In genomic region chr1:84944767-84945486, GRCh38 we compare ENCODE assay signal across 1 cellular context.
TF ChIP-seq lines count a peak whose summit lies in the region.

No MANE protein-coding gene starts in this region.

TF ChIP-seq in K562, 482 proteins besides CTCF, POLR2A, EP300 and RAD21 (continued from another document and continues in another):
- TF ChIP-seq DEAF1 (CRISPR knock-in tag; IDR thresholded peaks at IDR 0.05) (peak; percentile 87), SMC3 (conservative IDR thresholded peaks at IDR 0.05; ENCODE audit: insufficient read depth, low read depth, low read length) (peak; percentile 51), ZKSCAN3 (CRISPR knock-in tag; IDR thresholded peaks at IDR 0.05) (no peak), NCOA4 (IDR thresholded peaks at IDR 0.05; ENCODE audit: partially characterized antibody) (no peak), SUPT5H (IDR thresholded peaks at IDR 0.05) (no peak), CTCFL (IDR thresholded peaks at IDR 0.05; ENCODE audit: borderline replicate concordance, insufficient read depth, low read depth, low read length, poor library complexity, severe bottlenecking) (peak; percentile 15), ZNF253 (CRISPR knock-in tag; conservative IDR thresholded peaks at IDR 0.05) (no peak), EGR1 (conservative IDR thresholded peaks at IDR 0.05) (peak; percentile 37; the same call in 1 of the 2 replicates), CEBPZ (IDR thresholded peaks at IDR 0.05; ENCODE audit: borderline replicate concordance, low read depth, low read length) (no peak), HINFP (tag; conservative IDR thresholded peaks at IDR 0.05; ENCODE audit: low read depth) (no peak), HDAC8 (tag; IDR thresholded peaks at IDR 0.05) (no peak), E2F1 (CRISPR knock-in tag; IDR thresholded peaks at IDR 0.05) (no peak), TEAD4 (IDR thresholded peaks at IDR 0.05; ENCODE audit: low read length) (no peak), TEAD4 (CRISPR knock-in tag; IDR thresholded peaks at IDR 0.05; ENCODE audit: borderline replicate concordance) (no peak), ZMIZ1 (IDR thresholded peaks at IDR 0.05; ENCODE audit: low read depth in 2 of 2, low read length in 2 of 2) (no peak), NBN (IDR thresholded peaks at IDR 0.05; ENCODE audit: low read depth) (0 out of 2 replicates have a peak, but pooled peaks have one; percentile 36), BRD9 (IDR thresholded peaks at IDR 0.05; ENCODE audit: low read depth, partially characterized antibody) (peak; percentile 38), ZNF695 (CRISPR knock-in tag; IDR thresholded peaks at IDR 0.05) (no peak), DIDO1 (tag; IDR thresholded peaks at IDR 0.05; ENCODE audit: low read depth) (no peak), MAFK (IDR thresholded peaks at IDR 0.05; ENCODE audit: low read length) (0 out of 2 replicates have a peak, but pooled peaks have one; percentile 18), L3MBTL2 (IDR thresholded peaks at IDR 0.05) (peak; percentile 42; the same call in 1 of the 2 replicates), PBX2 (CRISPR knock-in tag; IDR thresholded peaks at IDR 0.05; ENCODE audit: low read depth) (no peak), PBX2 (tag; conservative IDR thresholded peaks at IDR 0.05; ENCODE audit: low read depth) (no peak), NFRKB (IDR thresholded peaks at IDR 0.05; ENCODE audit: low read depth) (no peak), FOS (IDR thresholded peaks at IDR 0.05; ENCODE audit: extremely low read depth, insufficient read length) (no peak), ZNF644 (tag; IDR thresholded peaks at IDR 0.05; ENCODE audit: low read depth) (no peak), PYGO2 (tag; IDR thresholded peaks at IDR 0.05) (no peak), CC2D1A (IDR thresholded peaks at IDR 0.05) (peak; percentile 71), ZBTB12 (CRISPR knock-in tag; IDR thresholded peaks at IDR 0.05) (no peak), MEF2A (IDR thresholded peaks at IDR 0.05; ENCODE audit: control insufficient read depth, low read depth, low read length) (no peak), ZNF639 (CRISPR knock-in tag; conservative IDR thresholded peaks at IDR 0.05 in 1 of 2, IDR thresholded peaks at IDR 0.05 in 1 of 2) (no peak), E2F4 (CRISPR knock-in tag; IDR thresholded peaks at IDR 0.05; ENCODE audit: low read depth) (no peak), FOXK2 (conservative IDR thresholded peaks at IDR 0.05 in 1 of 2, IDR thresholded peaks at IDR 0.05 in 1 of 2; ENCODE audit: low read depth in 2 of 2) (peak in 1 of 2 experiments; percentile 52; a peak in 1 of 4 replicates), TOE1 (IDR thresholded peaks at IDR 0.05; ENCODE audit: borderline replicate concordance) (0 out of 2 replicates have a peak, but pooled peaks have one; percentile 23), TOE1 (CRISPR knock-in tag; IDR thresholded peaks at IDR 0.05; ENCODE audit: borderline replicate concordance, low read depth) (no peak), GABPA (tag; conservative IDR thresholded peaks at IDR 0.05; ENCODE audit: low read depth) (peak; percentile 11; the same call in 1 of the 2 replicates), CBX8 (IDR thresholded peaks at IDR 0.05; ENCODE audit: borderline replicate concordance, extremely low read depth, low read depth, low read length, poor library complexity, severe bottlenecking) (no peak), ATF7 (IDR thresholded peaks at IDR 0.05) (peak; percentile 23; the same call in 1 of the 2 replicates), ELF2 (CRISPR knock-in tag; IDR thresholded peaks at IDR 0.05) (no peak)
